ENCODE assay signal across 10 cellular contexts in genomic region chr1:183636783-183637182, GRCh38. TPM values are rescaled to one million over a fixed set of nuclear protein-coding genes. Genes with fewer than 3 reads are reported as not detected.
DNase-seq lines count a peak whose midpoint lies in the region; ATAC-seq and TF ChIP-seq lines count a peak whose summit lies in the region.
"Had no signal": no experiment of that assay in that cellular context is flagged by ENCODE, and none has a peak within 500 bp of the region (broad histone marks: within the 10 kb centered on the region; RNA-seq: fewer than 3 reads in every experiment).

No MANE protein-coding gene starts in this region.

- peak overlapping the region in 1 of 4 donors; percentile 97 for H3K27ac ChIP-seq in tibial nerve

- 62 to 68% methylated on average over 5 of the region's 5 CpGs for WGBS in tibial nerve, 2 donors

- TF ChIP-seq EP300 in tibial nerve (IDR thresholded peaks at IDR 0.05) = no peak

- TF ChIP-seq POLR2A in tibial nerve (IDR thresholded peaks at IDR 0.05) = no peak

- H3K9me3 ChIP-seq in NT2/D1 (ENCODE audit: insufficient read depth, low read length) = no peaks in the 10 kb centered on the region
- H3K9me3 ChIP-seq in tibial nerve = no peaks in the 10 kb centered on the region

- in situ Hi-C loops in KBM-7 (cut with MboI; ENCODE audit: low pct_unique_long_range_greater_than_20kb, low sequenced_read_pairs) = no loop called here

- H3K9ac ChIP-seq in NT2/D1 (ENCODE audit: insufficient read length, low read depth) = no peak overlapping the region

- H3K4me3 ChIP-seq in NT2/D1 (ENCODE audit: insufficient read length, low read depth) (peak overlapping the region; percentile 92), skeletal muscle cell (ENCODE audit: low read depth, low read length) (peak overlapping the region; percentile 82), tibial nerve (peak overlapping the region in 2 of 4 donors; percentile 88 to 95)

- ATAC-seq in GM21360 (IDR thresholded peaks at IDR 0.05; ENCODE audit: unreplicated experiment) = no peak

- peak overlapping the region; percentile 100 for H3K27ac Mint-ChIP-seq in T-helper 1 cell treated with Interleukin-12 subunit alpha and Interleukin-12 subunit beta and Interleukin-4 antibody, amounts not matched to agents 30 μg/mL and 1 μg/mL, for 36 hours
- H3K27ac Mint-ChIP-seq in endothelial cell (ENCODE audit: unreplicated experiment) = no peak overlapping the region

- peak overlapping the region; percentile 100 for H3K4me3 Mint-ChIP-seq in T-helper 1 cell treated with Interleukin-12 subunit alpha and Interleukin-12 subunit beta and Interleukin-4 antibody, amounts not matched to agents 30 μg/mL and 1 μg/mL, for 36 hours
- H3K4me3 Mint-ChIP-seq in endothelial cell (ENCODE audit: unreplicated experiment) = peak overlapping the region; percentile 98

- TF ChIP-seq CTCF in endothelial cell (IDR thresholded peaks at IDR 0.05; ENCODE audit: unreplicated experiment) = no peak
- no peak for TF ChIP-seq CTCF in tibial nerve (IDR thresholded peaks at IDR 0.05)

- H3K4me1 Mint-ChIP-seq in T-helper 1 cell treated with Interleukin-12 subunit alpha and Interleukin-12 subunit beta and Interleukin-4 antibody, amounts not matched to agents 30 μg/mL and 1 μg/mL, for 36 hours (ENCODE audit: low read depth) = peaks cover 38% of the 10 kb centered on the region
- H3K4me1 Mint-ChIP-seq in endothelial cell (ENCODE audit: unreplicated experiment) = peaks cover 22% of the 10 kb centered on the region

- H3K4me1 ChIP-seq in NT2/D1 (ENCODE audit: insufficient read depth, insufficient read length) (peaks cover 3% of the 10 kb centered on the region), tibial nerve (peaks cover 0 to 37% (median 12%) of the 10 kb centered on the region in 4 donors)

- H3K36me3 ChIP-seq in NT2/D1 (ENCODE audit: insufficient read depth, insufficient read length, low read length) = peaks cover 8% of the 10 kb centered on the region
- no peaks in the 10 kb centered on the region for H3K36me3 ChIP-seq in tibial nerve

- peaks cover 17% of the 10 kb centered on the region for H3K36me3 Mint-ChIP-seq in T-helper 1 cell treated with Interleukin-12 subunit alpha and Interleukin-12 subunit beta and Interleukin-4 antibody, amounts not matched to agents 30 μg/mL and 1 μg/mL, for 36 hours (ENCODE audit: low read depth)
- H3K36me3 Mint-ChIP-seq in endothelial cell (ENCODE audit: low read depth, unreplicated experiment) = no peaks in the 10 kb centered on the region

- peaks cover 10% of the 10 kb centered on the region for H3K27me3 Mint-ChIP-seq in T-helper 1 cell treated with Interleukin-12 subunit alpha and Interleukin-12 subunit beta and Interleukin-4 antibody, amounts not matched to agents 30 μg/mL and 1 μg/mL, for 36 hours (ENCODE audit: low read depth)
- H3K27me3 Mint-ChIP-seq in endothelial cell (ENCODE audit: unreplicated experiment) = peaks cover 4% of the 10 kb centered on the region

- H3K9me3 Mint-ChIP-seq in T-helper 1 cell treated with Interleukin-12 subunit alpha and Interleukin-12 subunit beta and Interleukin-4 antibody, amounts not matched to agents 30 μg/mL and 1 μg/mL, for 36 hours = no peaks in the 10 kb centered on the region
- no peaks in the 10 kb centered on the region for H3K9me3 Mint-ChIP-seq in endothelial cell (ENCODE audit: unreplicated experiment)

- DNase-seq in T-helper 1 cell (no peak), NT2/D1 (ENCODE audit: low read depth, low spot score) (no peak), endothelial cell (ENCODE audit: low spot score) (no peak), skeletal muscle cell (ENCODE audit: low read depth) (no peak), KBM-7 (no peak), tibial nerve (ENCODE audit: low spot score in 2 of 2) (no peak)
- DNase-seq: RPMI8226 had no signal

- H3K27me3 ChIP-seq in NT2/D1 (ENCODE audit: insufficient read depth, insufficient read length) (peaks cover 21% of the 10 kb centered on the region), tibial nerve (no peaks in the 10 kb centered on the region)

RNA-seq across cellular contexts. Expression of gene ARPC5, which starts 1.2 kb away (rescaled TPM):
- 142 TPM for total RNA-seq in endothelial cell (ENCODE audit: unreplicated experiment)
- total RNA-seq in tibial nerve = 100 to 1,000 TPM in 1 of 4 donors, 10 to 100 TPM in 3; 71.8 to 102 (median 78.7) TPM

RNA-seq across cellular contexts. Expression of gene APOBEC4, which starts 16.3 kb away (rescaled TPM):
- total RNA-seq in endothelial cell (ENCODE audit: unreplicated experiment) (not detected), tibial nerve (not detected)
- total RNA-seq: subcutaneous adipose tissue had no signal

RNA-seq across cellular contexts. Expression of gene NCF2, which starts 46.5 kb away (rescaled TPM):
- total RNA-seq in endothelial cell (ENCODE audit: unreplicated experiment) (0.67 TPM), tibial nerve (10 to 100 TPM in 3 of 4 donors, 1 to 10 TPM in 1; 9.6 to 21.0 (median 17.1) TPM)
